15 cellular contexts compared by ENCODE assay signal in the genomic region with DNA sequence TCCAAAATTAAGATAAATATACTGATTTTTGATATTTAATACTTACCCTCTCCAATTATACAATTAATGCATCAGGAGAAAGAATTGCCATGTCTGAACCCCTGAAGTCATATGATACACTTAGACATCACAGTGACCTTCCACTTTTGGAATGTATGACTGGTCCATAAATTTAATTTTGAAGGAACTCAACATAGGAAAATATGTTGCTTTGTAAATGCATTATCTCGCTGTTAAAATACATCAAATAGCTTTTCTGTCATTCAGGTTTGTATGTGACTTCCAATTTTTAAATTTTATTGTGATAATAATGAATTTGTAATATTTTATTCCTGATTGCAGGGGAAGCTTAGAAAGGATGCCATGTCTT.
A peak's percentile ranks its signal among the peaks of the same experiment; 100 is the strongest.
DNase-seq lines count a peak whose midpoint lies in the region; ATAC-seq, FAIRE-seq and TF ChIP-seq lines count a peak whose summit lies in the region.
"Had no signal": no experiment of that assay in that cellular context is flagged by ENCODE, and none has a peak within 500 bp of the region (broad histone marks: within the 10 kb centered on the region; RNA-seq: fewer than 3 reads in every experiment).

No MANE protein-coding gene starts in this region.

- TF ChIP-seq CTCF in bronchial epithelial cell (IDR thresholded peaks at IDR 0.05; ENCODE audit: insufficient read depth, low read length, severe bottlenecking) (no peak), keratinocyte (optimal IDR thresholded peaks at IDR 0.05 in 1 of 3, IDR thresholded peaks at IDR 0.05 in 1 of 3, conservative IDR thresholded peaks at IDR 0.05 in 1 of 3; ENCODE audit: extremely low read depth in 1 of 3, insufficient read depth in 2 of 3, low read length in 3 of 3) (no peak)

- peaks cover 36% of the 10 kb centered on the region for H3K4me1 ChIP-seq in keratinocyte (ENCODE audit: control insufficient read depth, extremely low read depth, insufficient read depth, low read length)
- H3K4me1 ChIP-seq in small intestine (ENCODE audit: control insufficient read depth in 2 of 2, insufficient read depth in 1 of 2, low read depth in 1 of 2, low read length in 1 of 2): no peaks in the 10 kb centered on the region

- whole genome bisulfite sequencing in small intestine, 3 donors: 67 to 79% (median 78%) methylated on average over 1 of the region's 1 CpG

- no peak overlapping the region for H3K4me3 ChIP-seq in bronchial epithelial cell (ENCODE audit: low read depth, low read length)
- no peak overlapping the region for H3K4me3 ChIP-seq in keratinocyte (ENCODE audit: control insufficient read depth in 2 of 3, extremely low read depth in 1 of 3, insufficient read depth in 2 of 3, low read depth in 1 of 3, low read length in 3 of 3)
- no peak overlapping the region for H3K4me3 ChIP-seq in small intestine (ENCODE audit: low read depth in 1 of 2, low read length in 2 of 2)
- H3K4me3 ChIP-seq: right atrium auricular region had no signal

- no peak overlapping the region for H3K4me2 ChIP-seq in keratinocyte (ENCODE audit: control insufficient read depth, extremely low read depth, insufficient read depth, low read depth, low read length)

- no peaks in the 10 kb centered on the region for H3K36me3 ChIP-seq in bronchial epithelial cell (ENCODE audit: control insufficient read depth, insufficient read depth, low read length)
- no peaks in the 10 kb centered on the region for H3K36me3 ChIP-seq in keratinocyte (ENCODE audit: control insufficient read depth in 2 of 2, extremely low read depth in 1 of 2, insufficient read depth in 2 of 2, low read length in 2 of 2)
- no peaks in the 10 kb centered on the region for H3K36me3 ChIP-seq in small intestine (ENCODE audit: control insufficient read depth in 2 of 2, insufficient read depth in 2 of 2, low read length in 2 of 2)
- H3K36me3 ChIP-seq: right atrium auricular region had no signal

- dilution Hi-C loops in keratinocyte (cut with MboI; ENCODE audit: extremely low pct_ligation_motif_present, low sequenced_read_pairs): no loop called here

- no peaks in the 10 kb centered on the region for H3K9me1 ChIP-seq in keratinocyte (ENCODE audit: control insufficient read depth, extremely low read depth, insufficient read depth, low read length)

- ATAC-seq in HG03342 (IDR thresholded peaks at IDR 0.05; ENCODE audit: unreplicated experiment) (no peak), GM21619 (IDR thresholded peaks at IDR 0.05; ENCODE audit: unreplicated experiment) (no peak)

- H3K27ac ChIP-seq in keratinocyte (ENCODE audit: control insufficient read depth, insufficient read depth, low read length) (peak overlapping the region; percentile 61), small intestine (ENCODE audit: low read depth in 1 of 2, low read length in 1 of 2) (no peak overlapping the region)

- DNase-seq in AG08396 (ENCODE audit: low spot score): peak; percentile 31
- DNase-seq in M059J (ENCODE audit: low read depth): peak; percentile 64
- DNase-seq in bronchial epithelial cell (ENCODE audit: low read depth): peak; percentile 79
- no peak for DNase-seq in keratinocyte (ENCODE audit: low read depth, low spot score)
- DNase-seq in cerebellum (ENCODE audit: low spot score): no peak
- no peak for DNase-seq in small intestine
- DNase-seq: activated CD4-positive, alpha-beta T cell treated with anti-CD3 and anti-CD28 coated beads, Interleukin-2, amount 10 ng/mL, durations not matched to agents 7 days and 5 days; NCI-H1048; NCI-H526; OCI-M1 had no signal

- no peaks in the 10 kb centered on the region for H3K79me2 ChIP-seq in keratinocyte (ENCODE audit: control insufficient read depth, insufficient read depth, low read length)

- no peak overlapping the region for H2AFZ ChIP-seq in keratinocyte (ENCODE audit: control insufficient read depth, low read length)

- no peaks in the 10 kb centered on the region for H3K9me3 ChIP-seq in keratinocyte (ENCODE audit: control insufficient read depth, low read depth, low read length)
- no peaks in the 10 kb centered on the region for H3K9me3 ChIP-seq in small intestine (ENCODE audit: control insufficient read depth, low read depth)
- H3K9me3 ChIP-seq: right atrium auricular region had no signal

- H3K9ac ChIP-seq in keratinocyte (ENCODE audit: control insufficient read depth, extremely low read depth, insufficient read depth, low read length): no peak overlapping the region

- H3K27me3 ChIP-seq in bronchial epithelial cell (ENCODE audit: control insufficient read depth, insufficient read depth, low read length) (no peaks in the 10 kb centered on the region), keratinocyte (ENCODE audit: control insufficient read depth, extremely low read depth, insufficient read depth, low read length) (no peaks in the 10 kb centered on the region), small intestine (ENCODE audit: control insufficient read depth in 2 of 2, insufficient read depth in 2 of 2, low read length in 2 of 2) (no peaks in the 10 kb centered on the region)
- H3K27me3 ChIP-seq: right atrium auricular region had no signal

- FAIRE-seq in bronchial epithelial cell (lab: Jason Lieb, UNC) (no peak), keratinocyte (lab: Jason Lieb, UNC) (no peak), small intestine (lab: Jason Lieb, UNC) (no peak)
- FAIRE-seq: G401.6, H1 had no signal

- no peaks in the 10 kb centered on the region for H4K20me1 ChIP-seq in keratinocyte (ENCODE audit: control insufficient read depth, extremely low read depth, insufficient read depth, low read length)

Comparison
In these comparisons a context has a peak if more than half of its experiments do, and no peak if none do; other contexts are left out.
1. DNase-seq: peak in AG08396 (single experiment), M059J (single experiment) and bronchial epithelial cell (single experiment); none in keratinocyte (single experiment), cerebellum (single experiment) and small intestine (single experiment).